Comparison of ENCODE assay signal across 10 cellular contexts in genomic region chr22:23144432-23144831, GRCh38. TPM values are rescaled to one million over a fixed set of nuclear protein-coding genes. Genes with fewer than 3 reads are reported as not detected.
DNase-seq lines count a peak whose midpoint lies in the region; ATAC-seq and TF ChIP-seq lines count a peak whose summit lies in the region.
"Had no signal": no experiment of that assay in that cellular context is flagged by ENCODE, and none has a peak within 500 bp of the region (broad histone marks: within the 10 kb centered on the region; RNA-seq: fewer than 3 reads in every experiment).

No MANE protein-coding gene starts in this region.

- peak overlapping the region; percentile 70 for H3K4me2 ChIP-seq in mammary epithelial cell (ENCODE audit: insufficient read depth, low read depth, low read length)

- TF ChIP-seq CTCF in mammary epithelial cell (conservative IDR thresholded peaks at IDR 0.05 in 1 of 2, IDR thresholded peaks at IDR 0.05 in 1 of 2; ENCODE audit: extremely low read depth in 1 of 2, insufficient read depth in 1 of 2, low read depth in 1 of 2, low read length in 2 of 2): no peak
- no peak for TF ChIP-seq CTCF in vagina (IDR thresholded peaks at IDR 0.05)

- H3K27me3 ChIP-seq in right cardiac atrium (ENCODE audit: control insufficient read depth, insufficient read depth): no peaks in the 10 kb centered on the region
- no peaks in the 10 kb centered on the region for H3K27me3 ChIP-seq in mammary epithelial cell (ENCODE audit: insufficient read depth, low read length)
- H3K27me3 ChIP-seq in naive thymus-derived CD4-positive, alpha-beta T cell (ENCODE audit: control insufficient read depth in 2 of 2, insufficient read depth in 2 of 2, low read length in 2 of 2): no peaks in the 10 kb centered on the region
- H3K27me3 ChIP-seq in vagina: no peaks in the 10 kb centered on the region

- H3K4me3 ChIP-seq in right cardiac atrium (ENCODE audit: low read length) (no peak overlapping the region), mammary epithelial cell (replicated peaks in 1 of 3; ENCODE audit: insufficient read depth in 1 of 3, low read depth in 2 of 3, low read length in 3 of 3) (no peak overlapping the region), vagina (peak overlapping the region; percentile 52)
- H3K4me3 ChIP-seq in naive thymus-derived CD4-positive, alpha-beta T cell (ENCODE audit: low read length): peak overlapping the region; percentile 25

- TF ChIP-seq POLR2A in vagina (IDR thresholded peaks at IDR 0.05) (no peak), erythroblast (IDR thresholded peaks at IDR 0.05; ENCODE audit: low read length) (no peak)

- peaks cover 0 to 14% (median 0%) of the 10 kb centered on the region in 5 donors for H3K27me3 Mint-ChIP-seq in naive thymus-derived CD4-positive, alpha-beta T cell
- H3K27me3 Mint-ChIP-seq: stimulated activated naive B cell treated with anti-CD40 and anti-IgM and Interleukin-4, amounts not matched to agents 10 μg/mL and 1 μg/mL and 100 μg/mL, for 72 hours had no signal

- H3K27ac Mint-ChIP-seq in naive thymus-derived CD4-positive, alpha-beta T cell: peak overlapping the region; percentile 73 to 96 (median 93)

- H3K36me3 ChIP-seq in mammary epithelial cell (ENCODE audit: insufficient read depth, low read length) (no peaks in the 10 kb centered on the region), vagina (no peaks in the 10 kb centered on the region)
- no peaks in the 10 kb centered on the region for H3K36me3 ChIP-seq in naive thymus-derived CD4-positive, alpha-beta T cell (ENCODE audit: control insufficient read depth in 2 of 3, insufficient read depth in 3 of 3, low read length in 3 of 3)
- H3K36me3 ChIP-seq: WERI-Rb-1 had no signal

- WGBS in right cardiac atrium: 91% methylated on average over 4 of the region's 4 CpGs
- WGBS in mammary epithelial cell (ENCODE audit: low coverage, missing lambda C conversion rate): 100% methylated on average over 4 of the region's 4 CpGs

- POLR2A ChIA-PET in naive thymus-derived CD4-positive, alpha-beta T cell (lab: Charles Lee): interaction anchor here (0.6 to 1.0 kb wide), 2 partner anchors 8 to 242 kb away, joined by 3 to 6 read pairs; no protein-coding TSS in a partner anchor

- H3K9me3 ChIP-seq in right cardiac atrium (ENCODE audit: control insufficient read depth, low read length) (no peaks in the 10 kb centered on the region), mammary epithelial cell (replicated peaks; ENCODE audit: insufficient read depth, low read length) (no peaks in the 10 kb centered on the region), vagina (no peaks in the 10 kb centered on the region)
- no peaks in the 10 kb centered on the region for H3K9me3 ChIP-seq in naive thymus-derived CD4-positive, alpha-beta T cell (ENCODE audit: control insufficient read depth in 2 of 3, low read length in 3 of 3)

- H3K36me3 Mint-ChIP-seq in naive thymus-derived CD4-positive, alpha-beta T cell: no peaks in the 10 kb centered on the region
- H3K36me3 Mint-ChIP-seq: stimulated activated naive B cell treated with anti-CD40 and anti-IgM and Interleukin-4, amounts not matched to agents 10 μg/mL and 1 μg/mL and 100 μg/mL, for 72 hours had no signal

- no peak overlapping the region for H3K9ac ChIP-seq in mammary epithelial cell (ENCODE audit: insufficient read depth, low read length)

- dilution Hi-C loops in mammary epithelial cell (cut with HindIII; ENCODE audit: low sequenced_read_pairs): no loop called here

- H2AFZ ChIP-seq in mammary epithelial cell (ENCODE audit: low read depth, low read length): peak overlapping the region; percentile 40

- intact Hi-C loops in right cardiac atrium (cut with DNase I) (no loop called here), left ventricle myocardium superior (cut with micrococcal nuclease) (no loop called here), mammary epithelial cell (cut with micrococcal nuclease) (loop anchor here (5.0 kb wide), 1 partner anchor 72 kb away; the partner anchor contains the start of gene GNAZ), vagina (cut with DNase I) (no loop called here)
- intact Hi-C loops in naive thymus-derived CD4-positive, alpha-beta T cell (cut with micrococcal nuclease): loop anchor here in 1 of 2 donors (5.0 kb wide), 2 partner anchors 748 to 1407 kb away; partner anchors contain the start of genes MIF and YPEL1

- H3K4me3 Mint-ChIP-seq in naive thymus-derived CD4-positive, alpha-beta T cell: peak overlapping the region in 9 of 10 donors; percentile 72 to 84 (median 83)

- DNase-seq in right cardiac atrium: peak in 2 of 3 donors; percentile 5 to 11
- no peak for DNase-seq in left ventricle myocardium superior
- DNase-seq in mammary epithelial cell: no peak
- no peak for DNase-seq in naive thymus-derived CD4-positive, alpha-beta T cell
- DNase-seq in vagina (ENCODE audit: extremely low spot score in 2 of 2): no peak
- DNase-seq in SW 1271 (lab: John Stamatoyannopoulos, UW): no peak
- DNase-seq in AML-193 (lab: John Stamatoyannopoulos, UW): no peak
- no peak for DNase-seq in erythroblast (lab: John Stamatoyannopoulos, UW)

- peaks cover 27 to 66% (median 54%) of the 10 kb centered on the region in 7 donors for H3K4me1 Mint-ChIP-seq in naive thymus-derived CD4-positive, alpha-beta T cell

- ATAC-seq in right cardiac atrium (no peak), left ventricle myocardium superior (no peak)
- no peak for ATAC-seq in naive thymus-derived CD4-positive, alpha-beta T cell

- in situ Hi-C loops in mammary epithelial cell (cut with MboI; ENCODE audit: low sequenced_read_pairs in 2 of 2): loop anchor here in 1 of 2 donors (25.0 kb wide), 1 partner anchor 682 kb away; no protein-coding TSS in a partner anchor

- peaks cover 4% of the 10 kb centered on the region for H3K79me2 ChIP-seq in mammary epithelial cell (ENCODE audit: insufficient read depth, low read length)

- H3K9me3 Mint-ChIP-seq in naive thymus-derived CD4-positive, alpha-beta T cell: peaks cover 0 to 2% (median 0%) of the 10 kb centered on the region in 11 donors
- H3K9me3 Mint-ChIP-seq: stimulated activated naive B cell treated with anti-CD40 and anti-IgM and Interleukin-4, amounts not matched to agents 10 μg/mL and 1 μg/mL and 100 μg/mL, for 72 hours had no signal

- H4K20me1 ChIP-seq in mammary epithelial cell (ENCODE audit: insufficient read depth, low read length): no peaks in the 10 kb centered on the region

- no TSS peak for BruUV-seq in mammary epithelial cell (replicated peaks; lab: Mats Ljungman, UMichigan)

- H3K4me1 ChIP-seq in right cardiac atrium (ENCODE audit: control insufficient read depth, insufficient read depth, low read length): no peaks in the 10 kb centered on the region
- H3K4me1 ChIP-seq in mammary epithelial cell (ENCODE audit: insufficient read depth, low read length): peaks cover 18% of the 10 kb centered on the region
- peaks cover 43 to 45% of the 10 kb centered on the region in 2 donors for H3K4me1 ChIP-seq in naive thymus-derived CD4-positive, alpha-beta T cell (ENCODE audit: control insufficient read depth in 2 of 2, insufficient read depth in 2 of 2, low read length in 2 of 2)
- peaks cover 37% of the 10 kb centered on the region for H3K4me1 ChIP-seq in vagina

- no peak overlapping the region for H3K27ac ChIP-seq in right cardiac atrium (ENCODE audit: low read length)
- H3K27ac ChIP-seq in mammary epithelial cell (ENCODE audit: insufficient read depth, low read depth, low read length): peak overlapping the region; percentile 33
- H3K27ac ChIP-seq in naive thymus-derived CD4-positive, alpha-beta T cell (ENCODE audit: low read depth, low read length): peak overlapping the region; percentile 78
- peak overlapping the region; percentile 27 for H3K27ac ChIP-seq in vagina
- H3K27ac ChIP-seq: WERI-Rb-1 had no signal

- CTCF ChIA-PET in mammary epithelial cell (lab: Charles Lee; ENCODE audit: low non-redundant PET): no interaction called here
- CTCF ChIA-PET in naive thymus-derived CD4-positive, alpha-beta T cell (lab: Charles Lee): interaction anchor here (1.2 to 1.9 kb wide), 3 partner anchors 30 to 35 kb away, joined by 3 to 5 read pairs (median 3); partner anchors contain the start of gene BCR

RNA-seq across cellular contexts. Expression of gene RAB36, which starts 0.8 kb away (rescaled TPM):
- total RNA-seq in right cardiac atrium (1 to 10 TPM; 1.1 to 2.7 (median 1.6) TPM), left ventricle myocardium superior (0.74 TPM), mammary epithelial cell (1 to 10 TPM; 8.6 to 8.7 TPM), vagina (3.2 TPM)
- polyA plus RNA-seq in right cardiac atrium (0.59 TPM), mammary epithelial cell (7.6 TPM)
- polyA minus RNA-seq in mammary epithelial cell: 20.8 TPM
- 1 to 10 TPM in 1 of 5 experiments, under 1 TPM in 4; 0.10 to 1.2 (median 0.38) TPM for total RNA-seq in naive thymus-derived CD4-positive, alpha-beta T cell
- under 1 TPM; 0.40 to 0.54 TPM for polyA plus RNA-seq in naive thymus-derived CD4-positive, alpha-beta T cell

RNA-seq across cellular contexts. Expression of gene RSPH14, which starts 2.6 kb away (rescaled TPM):
- total RNA-seq in right cardiac atrium: not detected
- 0.75 TPM for polyA plus RNA-seq in right cardiac atrium
- total RNA-seq in left ventricle myocardium superior: not detected
- total RNA-seq in mammary epithelial cell: under 1 TPM in 1 of 2 donors, not detected in 1; 0.42 TPM
- not detected for polyA plus RNA-seq in mammary epithelial cell
- polyA minus RNA-seq in mammary epithelial cell: not detected
- 1 to 10 TPM in 1 of 5 experiments, under 1 TPM in 1, not detected in 3; 0.81 to 1.3 TPM for total RNA-seq in naive thymus-derived CD4-positive, alpha-beta T cell
- under 1 TPM in 1 of 2 donors, not detected in 1; 0.38 TPM for polyA plus RNA-seq in naive thymus-derived CD4-positive, alpha-beta T cell
- total RNA-seq in vagina: not detected

RNA-seq across cellular contexts. Expression of gene BCR, which starts 35.9 kb away (rescaled TPM):
- total RNA-seq in right cardiac atrium: 10 to 100 TPM; 35.4 to 48.0 (median 36.6) TPM
- polyA plus RNA-seq in right cardiac atrium: 18.3 TPM
- 25.0 TPM for total RNA-seq in left ventricle myocardium superior
- 10 to 100 TPM; 67.7 to 69.7 TPM for total RNA-seq in mammary epithelial cell
- polyA plus RNA-seq in mammary epithelial cell: 59.1 TPM
- polyA minus RNA-seq in mammary epithelial cell: 235 TPM
- 100 to 1,000 TPM in 1 of 5 experiments, 10 to 100 TPM in 4; 56.2 to 103 (median 94.3) TPM for total RNA-seq in naive thymus-derived CD4-positive, alpha-beta T cell
- polyA plus RNA-seq in naive thymus-derived CD4-positive, alpha-beta T cell: 10 to 100 TPM in 1 of 2 donors, 1 to 10 TPM in 1; 6.1 to 19.1 TPM
- total RNA-seq in vagina: 52.5 TPM

Comparison
In these comparisons a context has a peak if more than half of its experiments do, and no peak if none do; other contexts are left out.
1. DNase-seq: peak in right cardiac atrium (2 of 3); none in left ventricle myocardium superior (single experiment), mammary epithelial cell (single experiment), naive thymus-derived CD4-positive, alpha-beta T cell (0 of 9), vagina (0 of 2), SW 1271 (0 of 2), AML-193 (0 of 2) and erythroblast (0 of 2).
2. H3K4me3 ChIP-seq: peak in naive thymus-derived CD4-positive, alpha-beta T cell (single experiment) and vagina (2 of 2); none in right cardiac atrium (single experiment) and mammary epithelial cell (0 of 3).